In the genomic region with DNA sequence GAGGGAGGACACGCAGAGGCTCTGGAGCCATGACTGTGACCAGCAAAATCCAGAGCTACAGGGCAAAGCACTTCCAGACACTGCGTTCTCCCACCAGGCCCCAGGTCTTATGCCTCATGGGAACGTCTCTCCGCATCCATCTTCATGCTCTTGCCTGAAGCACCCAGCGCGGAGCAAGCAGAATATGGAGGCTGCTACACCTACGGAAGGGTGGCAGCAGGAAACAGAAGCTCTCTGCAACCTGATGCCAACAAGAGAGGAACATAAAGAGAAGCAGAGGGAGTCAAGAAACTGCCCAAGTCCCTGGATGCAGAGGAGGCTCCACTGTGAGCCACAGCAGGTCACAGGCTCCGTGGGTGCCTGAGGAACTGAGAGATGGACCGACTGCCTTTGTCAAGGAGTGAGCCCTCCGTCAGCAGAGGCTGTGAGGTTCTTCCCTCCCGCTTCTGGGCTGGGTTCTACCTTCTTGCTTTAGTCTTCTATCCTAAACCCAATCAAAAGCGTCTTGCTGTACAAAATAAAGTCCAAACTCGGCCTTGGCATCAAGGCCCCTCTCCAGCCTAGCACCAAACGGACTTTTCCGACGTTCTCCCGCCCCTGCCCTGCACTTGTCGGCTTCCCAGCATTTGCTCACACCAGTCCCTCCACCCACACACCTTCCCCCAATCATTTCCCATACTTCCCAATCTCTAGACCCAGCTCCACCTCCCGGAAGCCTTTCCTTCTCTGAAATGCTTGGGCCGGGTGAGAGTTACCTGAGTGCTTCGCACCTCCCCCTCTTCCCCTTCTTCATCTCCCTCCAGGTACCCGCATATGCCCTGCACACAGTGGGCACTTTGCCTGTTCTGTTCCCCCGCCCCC, we compare ENCODE assay signal across 1 cellular context.
TF ChIP-seq lines count a peak whose summit lies in the region.

No MANE protein-coding gene starts in this region.

TF ChIP-seq in SK-N-SH, 30 proteins besides CTCF, POLR2A, EP300 and RAD21 (continued from another document):
- TF ChIP-seq, protein P1, sequence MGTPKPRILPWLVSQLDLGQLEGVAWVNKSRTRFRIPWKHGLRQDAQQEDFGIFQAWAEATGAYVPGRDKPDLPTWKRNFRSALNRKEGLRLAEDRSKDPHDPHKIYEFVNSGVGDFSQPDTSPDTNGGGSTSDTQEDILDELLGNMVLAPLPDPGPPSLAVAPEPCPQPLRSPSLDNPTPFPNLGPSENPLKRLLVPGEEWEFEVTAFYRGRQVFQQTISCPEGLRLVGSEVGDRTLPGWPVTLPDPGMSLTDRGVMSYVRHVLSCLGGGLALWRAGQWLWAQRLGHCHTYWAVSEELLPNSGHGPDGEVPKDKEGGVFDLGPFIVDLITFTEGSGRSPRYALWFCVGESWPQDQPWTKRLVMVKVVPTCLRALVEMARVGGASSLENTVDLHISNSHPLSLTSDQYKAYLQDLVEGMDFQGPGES (IDR thresholded peaks at IDR 0.05; ENCODE audit: low read depth, low read length), result no peak
- TF ChIP-seq ELF1 (IDR thresholded peaks at IDR 0.05), result no peak
- TF ChIP-seq FOSL2 (IDR thresholded peaks at IDR 0.05; ENCODE audit: borderline replicate concordance, low read depth), result no peak
- no peak for TF ChIP-seq JUND (IDR thresholded peaks at IDR 0.05)
- no peak for TF ChIP-seq EZH2phosphoT487 (IDR thresholded peaks at IDR 0.05; ENCODE audit: borderline replicate concordance, low read depth)
